Comparison of ENCODE assay signal across 34 cellular contexts in the genomic region with DNA sequence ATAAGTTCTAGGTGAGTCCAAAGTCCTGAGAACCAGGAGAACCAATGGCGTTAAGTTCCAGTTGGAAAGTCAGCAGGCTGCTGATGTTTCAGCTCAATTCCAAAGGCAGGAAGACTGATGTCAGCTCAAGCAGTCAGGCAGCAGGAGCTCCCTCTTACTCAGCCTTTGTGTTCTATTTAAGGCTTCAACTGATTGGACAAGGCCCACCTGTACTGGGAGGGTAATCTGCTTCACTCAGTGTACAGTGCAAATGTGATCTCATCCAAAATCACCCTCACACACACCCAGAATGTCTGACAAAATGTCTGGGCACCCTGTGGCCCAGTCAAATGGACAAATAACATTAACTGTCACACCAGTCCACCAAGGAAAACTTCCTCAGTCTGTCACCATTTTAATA.
"Had no signal": no experiment of that assay in that cellular context is flagged by ENCODE, and none has a peak within 500 bp of the region (broad histone marks: within the 10 kb centered on the region; RNA-seq: fewer than 3 reads in every experiment).

No MANE protein-coding gene starts in this region.

- H3K9me3 ChIP-seq: breast epithelium, esophagus muscularis mucosa, gastrocnemius medialis had no signal

- H3K4me1 Mint-ChIP-seq: activated T-helper 17 cell treated with anti-CD3 and anti-CD28 coated beads, Interleukin-2, amount 50 U/mL, for 72 hours; endodermal cell had no signal

- H3K36me3 ChIP-seq: breast epithelium, cardiac muscle cell, esophagus muscularis mucosa, gastrocnemius medialis had no signal

- ATAC-seq: activated CD8-positive, alpha-beta T cell treated with anti-CD3 and anti-CD28 coated beads for 36 hours; activated T-cell treated with anti-CD3 and anti-CD28 coated beads, Interleukin-2, amount 50 U/mL, for 4 hours; activated T-helper 17 cell treated with anti-CD3 and anti-CD28 coated beads, Interleukin-2, amount 50 U/mL, for 72 hours; foreskin keratinocyte; gastrocnemius medialis; WTC11 had no signal

- DNase-seq: activated CD4-positive, alpha-beta T cell treated with anti-CD3 and anti-CD28 coated beads for 48 hours; activated CD4-positive, alpha-beta T cell treated with anti-CD3 and anti-CD28 coated beads, Interleukin-2, amount 50 U/mL, for 1 hour; activated CD4-positive, alpha-beta T cell treated with anti-CD3 and anti-CD28 coated beads, Interleukin-2, amount 50 U/mL, for 48 hours; activated CD8-positive, alpha-beta memory T cell treated with anti-CD3 and anti-CD28 coated beads for 24 hours; activated CD8-positive, alpha-beta T cell treated with anti-CD3 and anti-CD28 coated beads for 36 hours; activated effector memory CD4-positive, alpha-beta T cell treated with Interleukin-2 at 50 U/mL for 16 hours; activated gamma-delta T cell treated with Interleukin-2 at 50 U/mL for 16 hours; activated naive CD4-positive, alpha-beta T cell treated with anti-CD3 and anti-CD28 coated beads, Interleukin-2, amount 50 U/mL, for 16 hours; activated naive CD4-positive, alpha-beta T cell treated with Interleukin-2 at 50 U/mL for 16 hours; activated T-cell treated with anti-CD3 and anti-CD28 coated beads, Interleukin-2, amount 50 U/mL, for 4 hours; amniotic stem cell; anterior cingulate cortex; central memory CD4-positive, alpha-beta T cell; cerebellar nuclear complex; effector memory CD4-positive, alpha-beta T cell; endodermal cell; erythroblast; foreskin keratinocyte; gastrocnemius medialis; head of caudate nucleus; hippocampal formation; T-helper 2 cell had no signal

- H3K27ac Mint-ChIP-seq: activated CD8-positive, alpha-beta T cell treated with anti-CD3 and anti-CD28 coated beads for 36 hours; activated naive CD8-positive, alpha-beta T cell; activated T-helper 17 cell treated with anti-CD3 and anti-CD28 coated beads, Interleukin-2, amount 50 U/mL, for 72 hours; brain; dendritic cell treated with granulocyte-macrophage colony-stimulating factor and Interleukin-4, amounts not matched to agents 40 ng/mL and 50 ng/mL, for 4 days; endodermal cell; WTC11 had no signal

- H3K36me3 Mint-ChIP-seq: activated naive CD8-positive, alpha-beta T cell; brain; WTC11 had no signal

- H3K4me3 ChIP-seq: breast epithelium, cardiac muscle cell, coronary artery, dorsolateral prefrontal cortex, esophagus muscularis mucosa, gastrocnemius medialis had no signal

- H3K4me3 Mint-ChIP-seq: activated CD8-positive, alpha-beta T cell treated with anti-CD3 and anti-CD28 coated beads for 36 hours; activated naive CD8-positive, alpha-beta T cell; activated T-cell treated with anti-CD3 and anti-CD28 coated beads, Interleukin-2, amount 50 U/mL, for 4 hours; activated T-helper 17 cell treated with anti-CD3 and anti-CD28 coated beads, Interleukin-2, amount 50 U/mL, for 72 hours; brain; dendritic cell treated with granulocyte-macrophage colony-stimulating factor and Interleukin-4, amounts not matched to agents 40 ng/mL and 50 ng/mL, for 4 days; endodermal cell; WTC11 had no signal

- H3K27ac ChIP-seq: breast epithelium, cardiac muscle cell, coronary artery, dorsolateral prefrontal cortex, esophagus muscularis mucosa, foreskin keratinocyte, gastrocnemius medialis, VCaP had no signal

- FAIRE-seq: TTC549 had no signal

- H3K9me3 Mint-ChIP-seq: activated CD8-positive, alpha-beta T cell treated with anti-CD3 and anti-CD28 coated beads for 36 hours; activated T-cell treated with anti-CD3 and anti-CD28 coated beads, Interleukin-2, amount 50 U/mL, for 4 hours; activated T-helper 17 cell treated with anti-CD3 and anti-CD28 coated beads, Interleukin-2, amount 50 U/mL, for 72 hours; brain; dendritic cell treated with granulocyte-macrophage colony-stimulating factor and Interleukin-4, amounts not matched to agents 40 ng/mL and 50 ng/mL, for 4 days; WTC11 had no signal

- H3K4me1 ChIP-seq: breast epithelium, esophagus muscularis mucosa, foreskin keratinocyte, gastrocnemius medialis had no signal

- H3K27me3 Mint-ChIP-seq: activated CD8-positive, alpha-beta T cell treated with anti-CD3 and anti-CD28 coated beads for 36 hours; activated naive CD8-positive, alpha-beta T cell; activated T-helper 17 cell treated with anti-CD3 and anti-CD28 coated beads, Interleukin-2, amount 50 U/mL, for 72 hours; dendritic cell treated with granulocyte-macrophage colony-stimulating factor and Interleukin-4, amounts not matched to agents 40 ng/mL and 50 ng/mL, for 4 days had no signal

- H3K27me3 ChIP-seq: breast epithelium, cardiac muscle cell, esophagus muscularis mucosa, foreskin keratinocyte, gastrocnemius medialis had no signal
